19 cellular contexts compared by ENCODE assay signal in genomic region chr17:80629298-80630028, GRCh38.
DNase-seq lines count a peak whose midpoint lies in the region; ATAC-seq and TF ChIP-seq lines count a peak whose summit lies in the region.
"Had no signal": no experiment of that assay in that cellular context is flagged by ENCODE, and none has a peak within 500 bp of the region (broad histone marks: within the 10 kb centered on the region; RNA-seq: fewer than 3 reads in every experiment).

No MANE protein-coding gene starts in this region.

- H3K27me3 ChIP-seq in testis: no peaks in the 10 kb centered on the region

- DNase-seq in HuH-7 (ENCODE audit: low spot score) (peak; percentile 44), left lobe of liver (ENCODE audit: low spot score) (peak; percentile 41), testis (peak; percentile 1), HK-2 (ENCODE audit: unreplicated experiment) (no peak)
- DNase-seq: C1 segment of cervical spinal cord; Calu3; CD4-positive, alpha-beta memory T cell; COR-L47; DMS79; EL; GDM1; H9; HFFc6 had no signal

- intact Hi-C loops in testis (cut with DNase I; ENCODE audit: low total_unique reads): no loop called here

- CTCF ChIA-PET in HEK293 (lab: Yijun Ruan, JAX): interaction anchor here (1.5 to 3.1 kb wide), 2 partner anchors 11 to 21 kb away, joined by 3 to 20 read pairs; no protein-coding TSS in a partner anchor

- H3K4me3 ChIP-seq in HEK293 (ENCODE audit: low read depth, low read length): no peak overlapping the region
- no peak overlapping the region for H3K4me3 ChIP-seq in testis
- H3K4me3 ChIP-seq: GM12878, GM23338 had no signal

- TF ChIP-seq POLR2A in testis (IDR thresholded peaks at IDR 0.05): no peak

- POLR2A ChIA-PET in HEK293 (lab: Yijun Ruan, JAX): no interaction called here

- H3K36me3 ChIP-seq in HEK293 (ENCODE audit: control insufficient read depth in 2 of 2, insufficient read depth in 1 of 2, low read length in 2 of 2) (peaks cover 11 to 12% of the 10 kb centered on the region in 2 experiments; a peak in 2 of 3 replicates), testis (ENCODE audit: low read depth, missing control alignments) (no peaks in the 10 kb centered on the region)

- no peak for ATAC-seq in left lobe of liver
- no peak for ATAC-seq in HG03565 (IDR thresholded peaks at IDR 0.05; ENCODE audit: unreplicated experiment)
- ATAC-seq in GM21360 (IDR thresholded peaks at IDR 0.05; ENCODE audit: unreplicated experiment): no peak
- ATAC-seq: GM12878, GM23338, HCT116 had no signal

- H3K4me1 ChIP-seq in HEK293 (ENCODE audit: control insufficient read depth, insufficient read depth, low read length) (no peaks in the 10 kb centered on the region; the same call in 1 of the 2 replicates), testis (no peaks in the 10 kb centered on the region)

- WGBS in testis, 2 donors: 85 to 90% methylated on average over 13 of the region's 13 CpGs

- H3K9me3 ChIP-seq in HEK293 (ENCODE audit: control insufficient read depth, insufficient read depth, low read depth, low read length) (no peaks in the 10 kb centered on the region), testis (no peaks in the 10 kb centered on the region)

- no peak overlapping the region for H3K27ac ChIP-seq in HEK293 (ENCODE audit: extremely low read depth, low read depth, low read length)
- no peak overlapping the region for H3K27ac ChIP-seq in testis

- no peak for TF ChIP-seq CTCF in HEK293 (tag by site-specific recombination; IDR thresholded peaks at IDR 0.05)
- no peak for TF ChIP-seq CTCF in testis (IDR thresholded peaks at IDR 0.05)

TF ChIP-seq in HEK293, 187 proteins besides CTCF, POLR2A, EP300 and RAD21:
- TF ChIP-seq TRIM28 (IDR thresholded peaks at IDR 0.05; ENCODE audit: borderline replicate concordance, low read length) (peak; percentile 100), ZNF624 (tag by site-specific recombination; IDR thresholded peaks at IDR 0.05) (no peak), SETDB1 (IDR thresholded peaks at IDR 0.05; ENCODE audit: insufficient read length, low read length) (peak; percentile 99)
